In the genomic region with DNA sequence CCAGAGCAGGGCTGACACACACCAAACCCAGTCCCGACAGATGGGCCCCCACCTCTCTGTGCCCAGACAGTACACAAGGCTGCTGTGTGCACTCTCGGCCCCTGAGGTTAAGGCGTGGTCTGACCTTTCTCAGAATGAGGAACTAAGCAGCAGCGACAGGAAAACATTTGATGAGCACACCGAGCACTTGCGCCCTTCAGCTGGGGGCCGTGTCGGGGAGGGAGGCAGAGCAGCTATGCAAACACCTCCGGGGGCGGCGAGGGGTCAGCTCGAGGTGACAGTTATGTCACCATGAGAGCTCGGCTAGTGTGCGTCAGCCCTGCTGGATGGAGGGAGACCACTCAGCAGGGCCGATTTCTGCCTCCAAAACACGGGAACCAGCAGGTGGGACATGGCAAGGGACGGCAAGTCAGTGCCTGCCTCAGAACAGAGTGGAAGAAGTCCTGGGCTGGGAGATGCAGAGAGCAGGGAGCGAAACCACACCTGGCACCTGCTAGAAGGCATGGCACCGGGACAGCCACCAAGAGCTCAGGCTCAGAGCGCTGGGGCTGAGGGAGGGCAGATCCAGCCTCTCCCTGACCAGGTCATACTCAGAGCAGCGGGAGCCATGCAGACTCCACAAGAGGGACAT, we compare ENCODE assay signal across 8 cellular contexts. TPM values are rescaled to one million over a fixed set of nuclear protein-coding genes. Genes with fewer than 3 reads are reported as not detected.
DNase-seq lines count a peak whose midpoint lies in the region; ATAC-seq, FAIRE-seq and TF ChIP-seq lines count a peak whose summit lies in the region.

No MANE protein-coding gene starts in this region.

- H3K9me3 ChIP-seq in RWPE2 (ENCODE audit: severe bottlenecking) = no peaks in the 10 kb centered on the region
- no peaks in the 10 kb centered on the region for H3K9me3 ChIP-seq in stomach
- H3K9me3 ChIP-seq in sigmoid colon = no peaks in the 10 kb centered on the region

- TF ChIP-seq EP300 in stomach (IDR thresholded peaks at IDR 0.05) (no peak), sigmoid colon (IDR thresholded peaks at IDR 0.05) (no peak)

- H3K27ac ChIP-seq in RWPE2 (ENCODE audit: poor library complexity, severe bottlenecking) = no peak overlapping the region
- H3K27ac ChIP-seq in stomach = peak overlapping the region in 4 of 5 donors; percentile 20 to 76 (median 70)
- peak overlapping the region in 2 of 4 donors; percentile 0 to 68 for H3K27ac ChIP-seq in sigmoid colon

- no peak for TF ChIP-seq POLR2A in stomach (IDR thresholded peaks at IDR 0.05)
- no peak for TF ChIP-seq POLR2A in sigmoid colon (IDR thresholded peaks at IDR 0.05)

- TF ChIP-seq CTCF in RWPE2 (IDR thresholded peaks at IDR 0.05; ENCODE audit: poor library complexity, severe bottlenecking) (no peak), stomach (IDR thresholded peaks at IDR 0.05) (no peak), sigmoid colon (IDR thresholded peaks at IDR 0.05) (no peak)

- no peaks in the 10 kb centered on the region for H3K27me3 ChIP-seq in RWPE2 (ENCODE audit: insufficient read depth, poor library complexity, severe bottlenecking)
- H3K27me3 ChIP-seq in stomach = no peaks in the 10 kb centered on the region
- H3K27me3 ChIP-seq in sigmoid colon = no peaks in the 10 kb centered on the region

- peak; percentile 98 for ATAC-seq in GM18909 (IDR thresholded peaks at IDR 0.05; ENCODE audit: poor library complexity, unreplicated experiment)
- ATAC-seq in HG03064 (IDR thresholded peaks at IDR 0.05; ENCODE audit: low read depth, unreplicated experiment) = peak; percentile 100
- ATAC-seq in RWPE2 (ENCODE audit: low read depth) = peak; percentile 17; the same call in 1 of the 3 replicates
- ATAC-seq in Right ventricle myocardium superior (ENCODE audit: poor library complexity) = peak; percentile 47

- WGBS in stomach, 5 donors = 31 to 68% (median 37%) methylated on average over 12 to 21 of the region's 21 CpGs
- WGBS in sigmoid colon, 2 donors = 18 to 29% methylated on average over 21 of the region's 21 CpGs

- H3K36me3 ChIP-seq in RWPE2 (ENCODE audit: low read depth) (peaks cover 23% of the 10 kb centered on the region), stomach (peaks cover 0 to 34% (median 26%) of the 10 kb centered on the region in 4 donors), sigmoid colon (peaks cover 6 to 53% (median 18%) of the 10 kb centered on the region in 4 donors)

- no peak overlapping the region for H3K4me3 ChIP-seq in RWPE2 (ENCODE audit: severe bottlenecking)
- H3K4me3 ChIP-seq in stomach = no peak overlapping the region
- H3K4me3 ChIP-seq in sigmoid colon = no peak overlapping the region

- H3K4me1 ChIP-seq in RWPE2 (ENCODE audit: insufficient read depth, poor library complexity, severe bottlenecking) (no peaks in the 10 kb centered on the region), stomach (peaks cover 14 to 90% (median 27%) of the 10 kb centered on the region in 4 donors), sigmoid colon (peaks cover 0 to 30% (median 25%) of the 10 kb centered on the region in 4 donors)

- intact Hi-C loops in Right ventricle myocardium superior (cut with DNase I) = no loop called here
- intact Hi-C loops in stomach (cut with DNase I; ENCODE audit: low total_unique reads) = no loop called here
- intact Hi-C loops in sigmoid colon (cut with DNase I) = no loop called here

- DNase-seq in CD1c-positive myeloid dendritic cell (ENCODE audit: extremely low spot score) (peak; percentile 96), RWPE2 (ENCODE audit: low spot score) (no peak), Right ventricle myocardium superior (peak; percentile 68), stomach (peak; percentile 61), sigmoid colon (no peak), RCC 7860 (ENCODE audit: low spot score) (no peak)

- FAIRE-seq in RCC 7860 (lab: Jason Lieb, UNC) = no peak

RNA-seq across cellular contexts. Expression of gene CHST15, which starts 57.4 kb away (rescaled TPM):
- total RNA-seq in Right ventricle myocardium superior (3.0 TPM), stomach (10 to 100 TPM in 4 of 5 donors, 1 to 10 TPM in 1; 2.6 to 30.4 (median 22.8) TPM), sigmoid colon (10 to 100 TPM; 29.9 to 57.9 (median 43.8) TPM)
- polyA plus RNA-seq in stomach (1 to 10 TPM; 5.2 to 7.3 (median 5.7) TPM), sigmoid colon (1 to 10 TPM; 2.4 to 8.7 (median 3.5) TPM)

Comparison
In these comparisons a context has a peak if more than half of its experiments do, and no peak if none do; other contexts are left out.
1. DNase-seq: peak in CD1c-positive myeloid dendritic cell (single experiment), Right ventricle myocardium superior (single experiment) and stomach (single experiment); none in RWPE2 (single experiment), sigmoid colon (single experiment) and RCC 7860 (single experiment).
2. ATAC-seq: peak in every context shown above with its lines; median percentile 100 in HG03064; 98 in GM18909; 47 in Right ventricle myocardium superior; 17 in RWPE2.